In the genomic region with DNA sequence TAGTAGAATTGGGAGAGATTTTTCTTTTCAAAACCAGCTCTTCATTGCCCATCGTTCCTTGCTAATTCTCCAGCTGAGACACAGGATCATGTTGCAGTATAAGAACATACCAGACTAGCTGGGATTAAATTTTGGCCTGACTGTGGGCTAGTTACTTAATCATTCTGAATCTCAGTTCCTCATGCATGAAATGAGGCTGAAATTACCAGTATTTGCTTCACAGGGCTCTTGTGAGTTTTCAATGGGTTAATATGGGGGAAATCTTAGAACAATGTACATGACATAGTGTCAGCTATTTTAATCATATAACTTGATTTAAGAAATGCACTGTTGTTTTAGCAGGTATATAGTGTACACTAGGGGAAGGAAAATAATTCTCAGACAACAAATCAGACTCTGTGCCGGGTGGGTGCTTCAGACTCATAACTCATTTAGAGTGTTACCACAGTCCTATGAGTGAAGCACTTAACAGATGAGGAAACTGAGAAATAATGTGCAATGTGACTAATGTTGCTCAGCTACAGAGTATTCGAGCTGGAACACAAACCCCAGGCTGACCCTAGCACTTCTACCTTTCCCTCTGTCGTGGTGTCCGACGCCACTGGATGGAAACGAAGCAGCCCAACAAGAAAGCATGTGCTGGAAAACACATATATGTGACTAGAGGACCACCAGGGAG, we compare ENCODE assay signal across 11 cellular contexts.
DNase-seq lines count a peak whose midpoint lies in the region; ATAC-seq and TF ChIP-seq lines count a peak whose summit lies in the region.
"Had no signal": no experiment of that assay in that cellular context is flagged by ENCODE, and none has a peak within 500 bp of the region (broad histone marks: within the 10 kb centered on the region; RNA-seq: fewer than 3 reads in every experiment).

No MANE protein-coding gene starts in this region.

- H3K9me3 Mint-ChIP-seq in CD14-positive monocyte (no peaks in the 10 kb centered on the region), mesothelial cell of epicardium (no peaks in the 10 kb centered on the region)
- no peaks in the 10 kb centered on the region for H3K9me3 Mint-ChIP-seq in activated T-helper 1 cell treated with anti-CD3 and anti-CD28 coated beads, Interleukin-12 subunit alpha, Interleukin-12 subunit beta, Interleukin-2, Interleukin-4 antibody, amounts not matched to agents 30 ng/mL and 10 ng/mL and 1 ng/mL, durations not matched to agents 14 hours and 24 hours and 36 hours
- H3K9me3 Mint-ChIP-seq: nephron had no signal

- H3K79me2 ChIP-seq in SU-DHL-6 (ENCODE audit: insufficient read depth, low read length) = no peaks in the 10 kb centered on the region

- peak overlapping the region; percentile 51 to 85 for H3K4me3 Mint-ChIP-seq in CD14-positive monocyte
- no peak overlapping the region for H3K4me3 Mint-ChIP-seq in mesothelial cell of epicardium
- H3K4me3 Mint-ChIP-seq in activated T-helper 1 cell treated with anti-CD3 and anti-CD28 coated beads, Interleukin-12 subunit alpha, Interleukin-12 subunit beta, Interleukin-2, Interleukin-4 antibody, amounts not matched to agents 30 ng/mL and 10 ng/mL and 1 ng/mL, durations not matched to agents 14 hours and 24 hours and 36 hours = no peak overlapping the region
- H3K4me3 Mint-ChIP-seq: nephron had no signal

- H3K27me3 ChIP-seq in SU-DHL-6 (ENCODE audit: low read length) = no peaks in the 10 kb centered on the region

- 0 out of 2 replicates have a peak overlapping the region, but pooled peaks have one; percentile 5 for H3K9ac ChIP-seq in SU-DHL-6 (ENCODE audit: low read length)

- H3K4me3 ChIP-seq in SU-DHL-6 (ENCODE audit: insufficient read depth, low read length, poor library complexity, severe bottlenecking) = no peak overlapping the region

- H2AFZ ChIP-seq in SU-DHL-6 (ENCODE audit: low read depth, low read length, severe bottlenecking) = no peak overlapping the region

- peak overlapping the region; percentile 20 for H3K4me2 ChIP-seq in SU-DHL-6 (ENCODE audit: low read depth, low read length, poor library complexity, severe bottlenecking)

- intact Hi-C loops in CD14-positive monocyte (cut with micrococcal nuclease) = loop anchor here in 1 of 2 donors (2.0 to 10.0 kb wide), 3 partner anchors 42 to 336 kb away; no protein-coding TSS in a partner anchor
- intact Hi-C loops in activated T-helper 1 cell treated with anti-CD3 and anti-CD28 coated beads, Interleukin-12 subunit alpha, Interleukin-12 subunit beta, Interleukin-2, Interleukin-4 antibody, amounts not matched to agents 30 ng/mL and 10 ng/mL and 1 ng/mL, durations not matched to agents 14 hours and 24 hours and 36 hours (cut with micrococcal nuclease) = no loop called here

- H3K27ac Mint-ChIP-seq in CD14-positive monocyte = peak overlapping the region; percentile 92 to 100 (median 99)
- H3K27ac Mint-ChIP-seq in mesothelial cell of epicardium = no peak overlapping the region
- H3K27ac Mint-ChIP-seq in activated T-helper 1 cell treated with anti-CD3 and anti-CD28 coated beads, Interleukin-12 subunit alpha, Interleukin-12 subunit beta, Interleukin-2, Interleukin-4 antibody, amounts not matched to agents 30 ng/mL and 10 ng/mL and 1 ng/mL, durations not matched to agents 14 hours and 24 hours and 36 hours = no peak overlapping the region

- H3K27me3 Mint-ChIP-seq in CD14-positive monocyte (ENCODE audit: low read depth in 3 of 3) (no peaks in the 10 kb centered on the region), mesothelial cell of epicardium (ENCODE audit: low read depth) (no peaks in the 10 kb centered on the region)
- H3K27me3 Mint-ChIP-seq in activated T-helper 1 cell treated with anti-CD3 and anti-CD28 coated beads, Interleukin-12 subunit alpha, Interleukin-12 subunit beta, Interleukin-2, Interleukin-4 antibody, amounts not matched to agents 30 ng/mL and 10 ng/mL and 1 ng/mL, durations not matched to agents 14 hours and 24 hours and 36 hours (ENCODE audit: insufficient read depth) = no peaks in the 10 kb centered on the region

- peak overlapping the region; percentile 43 for H3K27ac ChIP-seq in SU-DHL-6 (ENCODE audit: low read depth, low read length)

- ATAC-seq in GM19328 (IDR thresholded peaks at IDR 0.05; ENCODE audit: unreplicated experiment) = peak; percentile 40
- ATAC-seq in HG03066 (IDR thresholded peaks at IDR 0.05; ENCODE audit: low read depth, unreplicated experiment) = peak; percentile 41
- no peak for ATAC-seq in SK-N-SH treated with all-trans-retinoic acid at 6 μM for 48 hours

- TF ChIP-seq CTCF in CD14-positive monocyte (IDR thresholded peaks at IDR 0.05) = no peak
- no peak for TF ChIP-seq CTCF in SU-DHL-6 (IDR thresholded peaks at IDR 0.05; ENCODE audit: insufficient read depth, low read length, poor library complexity, severe bottlenecking)
- TF ChIP-seq CTCF in mesothelial cell of epicardium (IDR thresholded peaks at IDR 0.05; ENCODE audit: unreplicated experiment) = no peak

- DNase-seq in CD14-positive monocyte (ENCODE audit: low spot score) = peak; percentile 71
- DNase-seq in DMS153 treated with DMSO at 0.1 percent for 48 hours (lab: John Stamatoyannopoulos, UW; ENCODE audit: unreplicated experiment) = no peak
- no peak for DNase-seq in mesothelial cell of epicardium (ENCODE audit: low spot score in 2 of 2, unreplicated experiment in 2 of 2)
- no peak for DNase-seq in activated T-helper 1 cell treated with anti-CD3 and anti-CD28 coated beads, Interleukin-12 subunit alpha, Interleukin-12 subunit beta, Interleukin-2, Interleukin-4 antibody, amounts not matched to agents 30 ng/mL and 10 ng/mL and 1 ng/mL, durations not matched to agents 14 hours and 24 hours and 36 hours (ENCODE audit: low spot score)
- DNase-seq: activated CD4-positive, CD25-positive, alpha-beta regulatory T cell; KG1 had no signal

- H3K4me1 Mint-ChIP-seq in CD14-positive monocyte (peaks cover 74% of the 10 kb centered on the region), mesothelial cell of epicardium (peaks cover 3% of the 10 kb centered on the region)
- peaks cover 40% of the 10 kb centered on the region for H3K4me1 Mint-ChIP-seq in activated T-helper 1 cell treated with anti-CD3 and anti-CD28 coated beads, Interleukin-12 subunit alpha, Interleukin-12 subunit beta, Interleukin-2, Interleukin-4 antibody, amounts not matched to agents 30 ng/mL and 10 ng/mL and 1 ng/mL, durations not matched to agents 14 hours and 24 hours and 36 hours (ENCODE audit: low read depth)

- peaks cover 5% of the 10 kb centered on the region; the same call in 1 of the 2 replicates for H3F3A ChIP-seq in SU-DHL-6 (ENCODE audit: insufficient read depth)

- no peaks in the 10 kb centered on the region for H3K9me3 ChIP-seq in SU-DHL-6 (ENCODE audit: insufficient read depth, low read length)

- no peaks in the 10 kb centered on the region for H3K9me2 ChIP-seq in SU-DHL-6 (replicated peaks; ENCODE audit: insufficient read depth, low read length)

- H3K36me3 Mint-ChIP-seq in CD14-positive monocyte = peaks cover 0 to 8% of the 10 kb centered on the region in 2 donors
- no peaks in the 10 kb centered on the region for H3K36me3 Mint-ChIP-seq in mesothelial cell of epicardium
- peaks cover 6% of the 10 kb centered on the region for H3K36me3 Mint-ChIP-seq in activated T-helper 1 cell treated with anti-CD3 and anti-CD28 coated beads, Interleukin-12 subunit alpha, Interleukin-12 subunit beta, Interleukin-2, Interleukin-4 antibody, amounts not matched to agents 30 ng/mL and 10 ng/mL and 1 ng/mL, durations not matched to agents 14 hours and 24 hours and 36 hours (ENCODE audit: low read depth)

- no peaks in the 10 kb centered on the region for H4K20me1 ChIP-seq in SU-DHL-6 (ENCODE audit: low read depth, low read length)

- H3K36me3 ChIP-seq in SU-DHL-6 (ENCODE audit: low read length) = no peaks in the 10 kb centered on the region

TF ChIP-seq in SK-N-SH treated with all-trans-retinoic acid at 6 μM for 48 hours, 23 proteins besides CTCF, POLR2A, EP300 and RAD21:
- TF ChIP-seq, protein P1, sequence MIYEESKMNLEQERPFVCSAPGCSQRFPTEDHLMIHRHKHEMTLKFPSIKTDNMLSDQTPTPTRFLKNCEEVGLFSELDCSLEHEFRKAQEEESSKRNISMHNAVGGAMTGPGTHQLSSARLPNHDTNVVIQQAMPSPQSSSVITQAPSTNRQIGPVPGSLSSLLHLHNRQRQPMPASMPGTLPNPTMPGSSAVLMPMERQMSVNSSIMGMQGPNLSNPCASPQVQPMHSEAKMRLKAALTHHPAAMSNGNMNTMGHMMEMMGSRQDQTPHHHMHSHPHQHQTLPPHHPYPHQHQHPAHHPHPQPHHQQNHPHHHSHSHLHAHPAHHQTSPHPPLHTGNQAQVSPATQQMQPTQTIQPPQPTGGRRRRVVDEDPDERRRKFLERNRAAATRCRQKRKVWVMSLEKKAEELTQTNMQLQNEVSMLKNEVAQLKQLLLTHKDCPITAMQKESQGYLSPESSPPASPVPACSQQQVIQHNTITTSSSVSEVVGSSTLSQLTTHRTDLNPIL (CRISPR knock-in tag; IDR thresholded peaks at IDR 0.05; ENCODE audit: low read depth) = no peak
- no peak for TF ChIP-seq ZC3H10 (CRISPR knock-in tag; IDR thresholded peaks at IDR 0.05)
- no peak for TF ChIP-seq ESRRG (CRISPR knock-in tag; IDR thresholded peaks at IDR 0.05)
- TF ChIP-seq OSR1 (CRISPR knock-in tag; IDR thresholded peaks at IDR 0.05) = no peak
- TF ChIP-seq, protein P2, sequence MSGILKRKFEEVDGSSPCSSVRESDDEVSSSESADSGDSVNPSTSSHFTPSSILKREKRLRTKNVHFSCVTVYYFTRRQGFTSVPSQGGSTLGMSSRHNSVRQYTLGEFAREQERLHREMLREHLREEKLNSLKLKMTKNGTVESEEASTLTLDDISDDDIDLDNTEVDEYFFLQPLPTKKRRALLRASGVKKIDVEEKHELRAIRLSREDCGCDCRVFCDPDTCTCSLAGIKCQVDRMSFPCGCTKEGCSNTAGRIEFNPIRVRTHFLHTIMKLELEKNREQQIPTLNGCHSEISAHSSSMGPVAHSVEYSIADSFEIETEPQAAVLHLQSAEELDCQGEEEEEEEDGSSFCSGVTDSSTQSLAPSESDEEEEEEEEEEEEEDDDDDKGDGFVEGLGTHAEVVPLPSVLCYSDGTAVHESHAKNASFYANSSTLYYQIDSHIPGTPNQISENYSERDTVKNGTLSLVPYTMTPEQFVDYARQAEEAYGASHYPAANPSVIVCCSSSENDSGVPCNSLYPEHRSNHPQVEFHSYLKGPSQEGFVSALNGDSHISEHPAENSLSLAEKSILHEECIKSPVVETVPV (CRISPR knock-in tag; IDR thresholded peaks at IDR 0.05) = no peak
- TF ChIP-seq PPARA (CRISPR knock-in tag; IDR thresholded peaks at IDR 0.05; ENCODE audit: borderline replicate concordance) = no peak
- TF ChIP-seq ZFP3 (CRISPR knock-in tag; IDR thresholded peaks at IDR 0.05) = no peak
- TF ChIP-seq ARNTL (CRISPR knock-in tag; IDR thresholded peaks at IDR 0.05; ENCODE audit: borderline replicate concordance, low read depth) = no peak
- TF ChIP-seq CSDC2 (CRISPR knock-in tag; IDR thresholded peaks at IDR 0.05) = no peak
- TF ChIP-seq TCF4 (CRISPR knock-in tag; IDR thresholded peaks at IDR 0.05; ENCODE audit: borderline replicate concordance) = no peak
- TF ChIP-seq ZNF565 (CRISPR knock-in tag; conservative IDR thresholded peaks at IDR 0.05; ENCODE audit: low read depth) = no peak
- TF ChIP-seq ISL1 (CRISPR knock-in tag; IDR thresholded peaks at IDR 0.05) = no peak
TF ChIP-seq in SK-N-SH treated with all-trans-retinoic acid at 6 μM for 48 hours: peak in this region for 0.

Comparison
In these comparisons a context has a peak if more than half of its experiments do, and no peak if none do; other contexts are left out.
1. H3K27ac Mint-ChIP-seq: peak in CD14-positive monocyte (7 of 7); none in mesothelial cell of epicardium (single experiment) and activated T-helper 1 cell treated with anti-CD3 and anti-CD28 coated beads, Interleukin-12 subunit alpha, Interleukin-12 subunit beta, Interleukin-2, Interleukin-4 antibody, amounts not matched to agents 30 ng/mL and 10 ng/mL and 1 ng/mL, durations not matched to agents 14 hours and 24 hours and 36 hours (single experiment).
2. H3K4me3 Mint-ChIP-seq: peak in CD14-positive monocyte (2 of 2); none in mesothelial cell of epicardium (single experiment) and activated T-helper 1 cell treated with anti-CD3 and anti-CD28 coated beads, Interleukin-12 subunit alpha, Interleukin-12 subunit beta, Interleukin-2, Interleukin-4 antibody, amounts not matched to agents 30 ng/mL and 10 ng/mL and 1 ng/mL, durations not matched to agents 14 hours and 24 hours and 36 hours (single experiment).